In the genomic region with DNA sequence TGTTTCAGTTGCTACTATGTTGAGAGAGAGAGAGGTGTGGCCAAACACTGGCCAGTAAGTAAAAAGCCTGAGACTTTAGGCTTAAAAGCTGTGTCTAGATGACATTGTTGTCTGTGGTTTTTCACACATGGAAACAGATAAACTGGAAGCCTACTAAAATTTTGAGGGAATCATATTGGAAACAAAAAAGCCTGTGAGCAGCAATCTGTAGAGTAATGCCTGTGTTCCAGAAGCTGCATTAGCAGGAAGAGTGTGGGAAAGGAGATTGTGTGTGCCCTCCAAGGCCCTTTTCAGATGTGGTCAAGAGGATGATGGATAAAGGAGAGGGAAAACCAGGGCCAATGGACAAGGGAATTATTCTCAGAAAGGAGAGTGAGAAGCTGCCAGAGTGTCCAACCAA, we compare ENCODE assay signal across 26 cellular contexts.
"Had no signal": no experiment of that assay in that cellular context is flagged by ENCODE, and none has a peak within 500 bp of the region (broad histone marks: within the 10 kb centered on the region; RNA-seq: fewer than 3 reads in every experiment).

No MANE protein-coding gene starts in this region.

- H3K4me3 ChIP-seq: colonic mucosa, coronary artery, dorsolateral prefrontal cortex, esophagus muscularis mucosa, esophagus squamous epithelium, gastrocnemius medialis, gastroesophageal sphincter, heart left ventricle, heart right ventricle, hepatocyte had no signal

- H3K27ac Mint-ChIP-seq: dendritic cell treated with granulocyte-macrophage colony-stimulating factor and Interleukin-4, amounts not matched to agents 40 ng/mL and 50 ng/mL, for 4 days; effector memory CD8-positive, alpha-beta T cell; endodermal cell had no signal

- DNase-seq: colonic mucosa; cortex of kidney; dermis blood vessel endothelial cell; dorsolateral prefrontal cortex; effector CD4-positive, alpha-beta T cell; effector CD8-positive, alpha-beta T cell; effector memory CD4-positive, alpha-beta T cell; effector memory CD8-positive, alpha-beta T cell; endodermal cell; erythroblast; esophagus squamous epithelium; foreskin fibroblast; foreskin keratinocyte; foreskin melanocyte; gastrocnemius medialis; glutamatergic neuron; head of caudate nucleus; heart left ventricle; heart right ventricle had no signal

- H3K4me1 ChIP-seq: colonic mucosa, esophagus muscularis mucosa, esophagus squamous epithelium, foreskin keratinocyte, gastrocnemius medialis, gastroesophageal sphincter, heart left ventricle, heart right ventricle had no signal

- H3K9me3 ChIP-seq: colonic mucosa, gastrocnemius medialis had no signal

- ATAC-seq: effector memory CD8-positive, alpha-beta T cell; esophagus mucosa; foreskin keratinocyte; gastrocnemius medialis; gastroesophageal sphincter; heart left ventricle; heart right ventricle had no signal

- H3K27ac ChIP-seq: colonic mucosa, coronary artery, dorsolateral prefrontal cortex, epithelial cell of prostate, esophagus muscularis mucosa, esophagus squamous epithelium, foreskin keratinocyte, gastrocnemius medialis, gastroesophageal sphincter, heart left ventricle, heart right ventricle, hepatocyte had no signal

- H3K4me3 Mint-ChIP-seq: dendritic cell treated with granulocyte-macrophage colony-stimulating factor and Interleukin-4, amounts not matched to agents 40 ng/mL and 50 ng/mL, for 4 days; effector memory CD8-positive, alpha-beta T cell; endodermal cell had no signal

- H3K36me3 ChIP-seq: colonic mucosa, esophagus muscularis mucosa, esophagus squamous epithelium, gastrocnemius medialis, gastroesophageal sphincter, heart left ventricle, heart right ventricle had no signal

- H3K27me3 Mint-ChIP-seq: dendritic cell treated with granulocyte-macrophage colony-stimulating factor and Interleukin-4, amounts not matched to agents 40 ng/mL and 50 ng/mL, for 4 days had no signal
